11 cellular contexts compared by ENCODE assay signal in genomic region chr1:201582261-201582951, GRCh38. TPM values are rescaled to one million over a fixed set of nuclear protein-coding genes. Genes with fewer than 3 reads are reported as not detected.
DNase-seq lines count a peak whose midpoint lies in the region; ATAC-seq and TF ChIP-seq lines count a peak whose summit lies in the region.
"Had no signal": no experiment of that assay in that cellular context is flagged by ENCODE, and none has a peak within 500 bp of the region (broad histone marks: within the 10 kb centered on the region; RNA-seq: fewer than 3 reads in every experiment).

No MANE protein-coding gene starts in this region.

- peaks cover 49% of the 10 kb centered on the region for H3K4me1 ChIP-seq in ACC112 (ENCODE audit: control insufficient read depth, insufficient read depth, low read length, unreplicated experiment)
- H3K4me1 ChIP-seq: Caco-2 had no signal

- H2AFZ ChIP-seq in ACC112 (ENCODE audit: low read length, unreplicated experiment): no peak overlapping the region

- H3K27ac ChIP-seq in ACC112 (ENCODE audit: low read depth, low read length): peak overlapping the region; percentile 94

- peak; percentile 36 for TF ChIP-seq CTCF in chondrocyte (IDR thresholded peaks at IDR 0.05)

- peaks cover 8% of the 10 kb centered on the region for H3K9me3 Mint-ChIP-seq in chondrocyte (ENCODE audit: low read depth)

- H3K36me3 Mint-ChIP-seq in chondrocyte (ENCODE audit: low read depth): peaks cover 10% of the 10 kb centered on the region

- no peaks in the 10 kb centered on the region for H3K27me3 Mint-ChIP-seq in chondrocyte (ENCODE audit: low read depth)

- DNase-seq in LHCN-M2 (ENCODE audit: low read depth) (peak; percentile 80), chondrocyte (ENCODE audit: low spot score) (no peak), left kidney (ENCODE audit: low read depth, low spot score) (peak; percentile 19), medulla oblongata (ENCODE audit: extremely low spot score) (no peak)
- DNase-seq in activated naive CD4-positive, alpha-beta T cell treated with Interleukin-2 at 50 U/mL for 16 hours: no peak
- DNase-seq: Caco-2, NCI-H1694 treated with DMSO at 0.1 percent for 48 hours had no signal

- no peaks in the 10 kb centered on the region for H3K27me3 ChIP-seq in ACC112 (ENCODE audit: insufficient read depth, low read length)
- H3K27me3 ChIP-seq: tibial nerve had no signal

- no peak overlapping the region; the same call in 1 of the 2 replicates for H3K4me3 ChIP-seq in ACC112 (ENCODE audit: low read depth, low read length)
- H3K4me3 ChIP-seq: tibial nerve had no signal

- peak overlapping the region; percentile 92 for H3K27ac Mint-ChIP-seq in chondrocyte (ENCODE audit: unreplicated experiment)

- ATAC-seq in HG03432 (IDR thresholded peaks at IDR 0.05; ENCODE audit: unreplicated experiment) (no peak), HG02642 (IDR thresholded peaks at IDR 0.05; ENCODE audit: poor library complexity, unreplicated experiment) (no peak)

- H3K4me3 Mint-ChIP-seq in chondrocyte (ENCODE audit: unreplicated experiment): no peak overlapping the region

- H3K79me2 ChIP-seq in ACC112 (ENCODE audit: control insufficient read depth, insufficient read depth, low read length, unreplicated experiment): peaks cover 72% of the 10 kb centered on the region

- no peaks in the 10 kb centered on the region for H3K36me3 ChIP-seq in ACC112 (ENCODE audit: insufficient read depth, low read length)
- H3K36me3 ChIP-seq: tibial nerve had no signal

- H3K4me1 Mint-ChIP-seq in chondrocyte (ENCODE audit: low read depth): peaks cover 74% of the 10 kb centered on the region

RNA-seq across cellular contexts. Expression of gene NAV1, which starts 43.5 kb away (rescaled TPM):
- total RNA-seq in LHCN-M2 (2014; rRNA removed) (34.7 and 35.0 TPM in 2 replicates), chondrocyte (201 to 294 TPM (median 211 TPM) in 3 replicates)
- polyA plus RNA-seq in LHCN-M2 (2012): 27.1 TPM

Comparison
In these comparisons a context has a peak if more than half of its experiments do, and no peak if none do; other contexts are left out.
1. DNase-seq: peak in LHCN-M2 (single experiment) and left kidney (single experiment); none in chondrocyte (single experiment), activated naive CD4-positive, alpha-beta T cell treated with Interleukin-2 at 50 U/mL for 16 hours (single experiment) and medulla oblongata (single experiment).